In the genomic region with DNA sequence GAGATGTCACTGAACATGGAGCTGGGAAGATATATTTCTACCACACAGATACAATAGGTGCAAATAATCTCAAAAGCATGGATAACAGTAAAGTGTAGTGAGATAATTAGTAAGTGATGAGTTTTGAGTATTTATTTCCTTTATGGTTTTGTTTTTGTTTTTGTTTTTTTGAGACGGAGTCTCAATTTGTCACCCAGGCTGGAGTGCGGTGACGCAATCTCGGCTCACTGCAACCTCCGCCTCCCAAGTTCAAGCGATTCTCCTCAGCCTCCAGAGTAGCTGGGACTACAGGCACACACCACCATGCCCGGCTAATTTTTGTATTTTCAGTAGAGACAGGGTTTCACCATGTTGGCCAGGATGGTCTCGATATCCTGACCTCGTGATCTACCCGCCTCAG, we compare ENCODE assay signal across 11 cellular contexts. TPM values are rescaled to one million over a fixed set of nuclear protein-coding genes. Genes with fewer than 3 reads are reported as not detected.
"Had no signal": no experiment of that assay in that cellular context is flagged by ENCODE, and none has a peak within 500 bp of the region (broad histone marks: within the 10 kb centered on the region; RNA-seq: fewer than 3 reads in every experiment).

No MANE protein-coding gene starts in this region.

RNA-seq across cellular contexts. Expression of gene TP53TG5, which starts 27.3 kb away (rescaled TPM):
- total RNA-seq: activated CD4-positive, alpha-beta memory T cell treated with anti-CD3 and anti-CD28 coated beads, Interleukin-2, amount 10 ng/mL, durations not matched to agents 7 days and 5 days; activated CD4-positive, alpha-beta T cell treated with anti-CD3 and anti-CD28 coated beads, Interleukin-2, amount 10 ng/mL, durations not matched to agents 7 days and 5 days; activated naive CD8-positive, alpha-beta T cell treated with anti-CD3 and anti-CD28 coated beads, Interleukin-2, amount 10 ng/mL, durations not matched to agents 7 days and 5 days; activated T-helper 2 cell treated with anti-CD3 and anti-CD28 coated beads, Interferon-gamma antibody, Interleukin-2, Interleukin-4, amounts not matched to agents 10 μg/mL and 5 μg/mL and 100 μg/mL, durations not matched to agents 14 hours and 24 hours and 36 hours; ascending aorta; bronchial epithelial cell; chondrocyte had no signal

RNA-seq across cellular contexts. Expression of gene MATN4, which starts 42.7 kb away (rescaled TPM):
- total RNA-seq: cardiac muscle cell had no signal
- polyA plus RNA-seq: cardiac muscle cell had no signal

RNA-seq across cellular contexts. Expression of gene RBPJL, which starts 44.2 kb away (rescaled TPM):
- total RNA-seq: activated CD4-positive, alpha-beta memory T cell treated with anti-CD3 and anti-CD28 coated beads, Interleukin-2, amount 10 ng/mL, durations not matched to agents 7 days and 5 days; activated CD4-positive, alpha-beta T cell treated with anti-CD3 and anti-CD28 coated beads for 36 hours; activated CD4-positive, alpha-beta T cell treated with anti-CD3 and anti-CD28 coated beads, Interleukin-2, amount 10 ng/mL, durations not matched to agents 7 days and 5 days; activated CD8-positive, alpha-beta memory T cell treated with anti-CD3 and anti-CD28 coated beads, Interleukin-2, amount 10 ng/mL, durations not matched to agents 7 days and 5 days; activated CD8-positive, alpha-beta T cell treated with anti-CD3 and anti-CD28 coated beads, Interleukin-2, amount 10 ng/mL, durations not matched to agents 7 days and 5 days; activated naive CD8-positive, alpha-beta T cell treated with anti-CD3 and anti-CD28 coated beads, Interleukin-2, amount 10 ng/mL, durations not matched to agents 7 days and 5 days; activated T-helper 2 cell treated with anti-CD3 and anti-CD28 coated beads, Interferon-gamma antibody, Interleukin-2, Interleukin-4, amounts not matched to agents 10 μg/mL and 5 μg/mL and 100 μg/mL, durations not matched to agents 14 hours and 24 hours and 36 hours; ascending aorta; bronchial epithelial cell; cardiac muscle cell; chondrocyte had no signal
- polyA plus RNA-seq: cardiac muscle cell had no signal
